ENCODE assay signal across 9 cellular contexts in genomic region chr12:121992059-121992879, GRCh38. TPM values are rescaled to one million over a fixed set of nuclear protein-coding genes. Genes with fewer than 3 reads are reported as not detected.
DNase-seq lines count a peak whose midpoint lies in the region; ATAC-seq and TF ChIP-seq lines count a peak whose summit lies in the region.
"Had no signal": no experiment of that assay in that cellular context is flagged by ENCODE, and none has a peak within 500 bp of the region (broad histone marks: within the 10 kb centered on the region; RNA-seq: fewer than 3 reads in every experiment).

No MANE protein-coding gene starts in this region.

- peak; percentile 69 for ATAC-seq in HG03108 (IDR thresholded peaks at IDR 0.05; ENCODE audit: unreplicated experiment)
- peak; percentile 34 to 45 (median 37) for ATAC-seq in natural killer cell

- TF ChIP-seq CTCF in cardiac muscle cell (IDR thresholded peaks at IDR 0.05; ENCODE audit: low read depth, low read length), result no peak
- TF ChIP-seq CTCF in natural killer cell (IDR thresholded peaks at IDR 0.05), result no peak

- H3K27me3 ChIP-seq in cardiac muscle cell, result no peaks in the 10 kb centered on the region

- intact Hi-C loops in cardiac septum (cut with DNase I) (no loop called here), natural killer cell (cut with micrococcal nuclease) (no loop called here)

- H3K4me3 Mint-ChIP-seq in T-helper 1 cell treated with Interleukin-12 subunit alpha and Interleukin-12 subunit beta and Interleukin-4 antibody, amounts not matched to agents 30 μg/mL and 1 μg/mL, for 36 hours, result peak overlapping the region; percentile 34
- H3K4me3 Mint-ChIP-seq in natural killer cell, result no peak overlapping the region

- H3K36me3 Mint-ChIP-seq in T-helper 1 cell treated with Interleukin-12 subunit alpha and Interleukin-12 subunit beta and Interleukin-4 antibody, amounts not matched to agents 30 μg/mL and 1 μg/mL, for 36 hours (ENCODE audit: low read depth), result no peaks in the 10 kb centered on the region
- no peaks in the 10 kb centered on the region for H3K36me3 Mint-ChIP-seq in natural killer cell

- peaks cover 14% of the 10 kb centered on the region for H3K4me1 ChIP-seq in cardiac muscle cell (ENCODE audit: low read depth)

- peaks cover 8% of the 10 kb centered on the region for H3K4me1 Mint-ChIP-seq in T-helper 1 cell treated with Interleukin-12 subunit alpha and Interleukin-12 subunit beta and Interleukin-4 antibody, amounts not matched to agents 30 μg/mL and 1 μg/mL, for 36 hours (ENCODE audit: low read depth)
- no peaks in the 10 kb centered on the region for H3K4me1 Mint-ChIP-seq in natural killer cell

- DNase-seq in cardiac muscle cell (ENCODE audit: low read depth in 1 of 2, low spot score in 1 of 2), result peak; percentile 6 to 95
- DNase-seq in cardiac septum (ENCODE audit: low spot score), result no peak
- DNase-seq in brain pericyte (ENCODE audit: low read depth, low spot score), result peak; percentile 69
- no peak for DNase-seq in natural killer cell
- DNase-seq in retina, result no peak
- DNase-seq in NCI-H748 treated with DMSO at 0.1 percent for 48 hours (lab: John Stamatoyannopoulos, UW), result no peak
- DNase-seq: DND-41 had no signal

- H3K9me3 ChIP-seq in cardiac muscle cell (ENCODE audit: low read depth), result no peaks in the 10 kb centered on the region

- H3K36me3 ChIP-seq in cardiac muscle cell, result no peaks in the 10 kb centered on the region

- peak overlapping the region; percentile 75 for H3K27ac ChIP-seq in cardiac muscle cell

- peak overlapping the region; percentile 78 for H3K27ac Mint-ChIP-seq in T-helper 1 cell treated with Interleukin-12 subunit alpha and Interleukin-12 subunit beta and Interleukin-4 antibody, amounts not matched to agents 30 μg/mL and 1 μg/mL, for 36 hours
- no peak overlapping the region for H3K27ac Mint-ChIP-seq in natural killer cell

- no peaks in the 10 kb centered on the region for H3K9me3 Mint-ChIP-seq in T-helper 1 cell treated with Interleukin-12 subunit alpha and Interleukin-12 subunit beta and Interleukin-4 antibody, amounts not matched to agents 30 μg/mL and 1 μg/mL, for 36 hours
- H3K9me3 Mint-ChIP-seq in natural killer cell, result no peaks in the 10 kb centered on the region

- no peak overlapping the region for H3K4me3 ChIP-seq in cardiac muscle cell

- peaks cover 12% of the 10 kb centered on the region for H3K27me3 Mint-ChIP-seq in T-helper 1 cell treated with Interleukin-12 subunit alpha and Interleukin-12 subunit beta and Interleukin-4 antibody, amounts not matched to agents 30 μg/mL and 1 μg/mL, for 36 hours (ENCODE audit: low read depth)
- H3K27me3 Mint-ChIP-seq in natural killer cell (ENCODE audit: low read depth in 2 of 2), result peaks cover 0 to 5% of the 10 kb centered on the region in 2 donors

RNA-seq across cellular contexts. Expression of gene BCL7A, which starts 29.4 kb away (rescaled TPM):
- total RNA-seq in cardiac muscle cell (16.2 and 30.5 TPM in 2 replicates), cardiac septum (18.2 TPM), natural killer cell (1 to 10 TPM in 1 of 3 donors, under 1 TPM in 2; 0.85 to 1.1 (median 0.96) TPM)
- polyA plus RNA-seq in cardiac muscle cell, result 19.1 and 20.8 TPM in 2 replicates

Comparison
In these comparisons a context has a peak if more than half of its experiments do, and no peak if none do; other contexts are left out.
1. DNase-seq: peak in cardiac muscle cell (2 of 2) and brain pericyte (single experiment); none in cardiac septum (single experiment), natural killer cell (single experiment), retina (single experiment) and NCI-H748 treated with DMSO at 0.1 percent for 48 hours (single experiment).